In the genomic region with DNA sequence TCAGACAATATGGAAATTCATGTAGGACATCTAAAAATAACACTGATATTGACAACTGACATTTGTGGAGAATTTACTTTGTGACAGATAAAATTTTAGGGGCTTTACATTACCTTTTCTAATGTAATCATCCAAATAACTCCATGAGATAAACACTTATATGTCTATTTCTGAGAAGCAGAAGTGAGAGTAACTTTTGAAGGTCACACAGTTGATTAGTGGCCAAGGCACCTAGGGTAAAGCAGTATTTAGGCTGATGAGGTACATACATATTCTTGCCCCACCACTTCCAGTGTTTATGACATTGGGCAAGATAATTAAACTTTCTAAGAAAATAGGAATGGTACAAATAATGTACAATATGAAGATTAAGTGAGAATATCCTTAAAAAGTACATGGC, we compare ENCODE assay signal across 24 cellular contexts.
A peak's percentile ranks its signal among the peaks of the same experiment; 100 is the strongest.
DNase-seq lines count a peak whose midpoint lies in the region; ATAC-seq, FAIRE-seq and TF ChIP-seq lines count a peak whose summit lies in the region.
"Had no signal": no experiment of that assay in that cellular context is flagged by ENCODE, and none has a peak within 500 bp of the region (broad histone marks: within the 10 kb centered on the region; RNA-seq: fewer than 3 reads in every experiment).

No MANE protein-coding gene starts in this region.

- BruUV-seq in GM12878 (replicated peaks; lab: Mats Ljungman, UMichigan), result no TSS peak

- POLR2A ChIA-PET in GM12878 (lab: Charles Lee), result no interaction called here

- H2AFZ ChIP-seq in GM12878 (ENCODE audit: control insufficient read depth, low read depth, low read length), result no peak overlapping the region
- H2AFZ ChIP-seq: GM23248, PC-9 had no signal

- FAIRE-seq in GM12878 (lab: Jason Lieb, UNC), result no peak
- FAIRE-seq: D721Med had no signal

- no peak overlapping the region for H3K9ac ChIP-seq in GM12878 (ENCODE audit: control insufficient read depth, insufficient read depth, low read length)
- H3K9ac ChIP-seq: GM23248, KMS-11 had no signal

- H3K27ac ChIP-seq in GM12878 (ENCODE audit: control insufficient read depth, insufficient read depth), result no peak overlapping the region
- H3K27ac ChIP-seq: GM23248, HL-60, KMS-11, PC-9, SJSA1 had no signal

- no peak for TF ChIP-seq POLR2A in GM12878 (IDR thresholded peaks at IDR 0.05; ENCODE audit: low read depth, low read length)

- SMC1A ChIA-PET in GM12878 (lab: Charles Lee; ENCODE audit: uncharacterized antibody, unreplicated experiment), result interaction anchor here (1.4 to 2.1 kb wide), 2 partner anchors 10 to 17 kb away, joined by 4 to 9 read pairs; no protein-coding TSS in a partner anchor

- no peaks in the 10 kb centered on the region for H3K27me3 ChIP-seq in GM12878 (replicated peaks in 1 of 2; ENCODE audit: control insufficient read depth in 2 of 2, insufficient read depth in 2 of 2, low read length in 1 of 2)
- H3K27me3 ChIP-seq in MG63, result no peaks in the 10 kb centered on the region
- H3K27me3 ChIP-seq: SJSA1 had no signal

- H4K20me1 ChIP-seq in GM12878 (ENCODE audit: control insufficient read depth, insufficient read depth), result no peaks in the 10 kb centered on the region

- no peaks in the 10 kb centered on the region for H3K79me2 ChIP-seq in GM12878 (ENCODE audit: control insufficient read depth, insufficient read depth, low read length)

- RAD21 ChIA-PET in GM12878 (lab: Charles Lee; ENCODE audit: unreplicated experiment), result interaction anchor here (1.2 kb wide), 1 partner anchor 10 kb away, joined by 3 read pairs; no protein-coding TSS in a partner anchor

- H3K9me3 ChIP-seq in GM12878 (replicated peaks; ENCODE audit: control insufficient read depth, insufficient read depth, low read length) (no peaks in the 10 kb centered on the region), MG63 (no peaks in the 10 kb centered on the region)
- H3K9me3 ChIP-seq: SJSA1 had no signal

- H3K4me2 ChIP-seq in GM12878 (ENCODE audit: control insufficient read depth, insufficient read depth), result no peak overlapping the region
- H3K4me2 ChIP-seq: KMS-11, PC-9 had no signal

- no peak for TF ChIP-seq RAD21 in GM12878 (IDR thresholded peaks at IDR 0.05; ENCODE audit: insufficient read depth, low read depth, low read length)

- no peak for TF ChIP-seq CTCF in GM12878 (IDR thresholded peaks at IDR 0.05 in 2 of 3, conservative IDR thresholded peaks at IDR 0.05 in 1 of 3; ENCODE audit: control insufficient read depth in 2 of 3, extremely low read depth in 1 of 3, insufficient read depth in 1 of 3, low read depth in 3 of 3, low read length in 3 of 3)

- in situ Hi-C loops in GM12878 (cut with MboI), result no loop called here

- H3K36me3 ChIP-seq in GM12878 (ENCODE audit: control insufficient read depth in 2 of 2, insufficient read depth in 2 of 2, low read length in 1 of 2), result no peaks in the 10 kb centered on the region
- H3K36me3 ChIP-seq in MG63, result no peaks in the 10 kb centered on the region
- H3K36me3 ChIP-seq: SJSA1 had no signal

- CTCF ChIA-PET in GM12878 (lab: Yijun Ruan, JAX), result interaction anchor here (1.2 to 2.1 kb wide), 2 partner anchors 8 to 13 kb away, joined by 5 to 17 read pairs; no protein-coding TSS in a partner anchor

- no peak; a peak in 1 of 4 replicates for TF ChIP-seq EP300 in GM12878 (IDR thresholded peaks at IDR 0.05; ENCODE audit: borderline replicate concordance in 1 of 2, control insufficient read depth in 1 of 2, low read depth in 2 of 2, low read length in 2 of 2)

- no peak overlapping the region for H3K4me3 ChIP-seq in GM12878
- no peak overlapping the region for H3K4me3 ChIP-seq in MG63
- H3K4me3 ChIP-seq: GM23248, PC-9, SJSA1 had no signal

- H3K4me1 ChIP-seq in GM12878 (ENCODE audit: control insufficient read depth, insufficient read depth, low read length), result no peaks in the 10 kb centered on the region
- H3K4me1 ChIP-seq: SJSA1 had no signal

- DNase-seq in GM12878 (ENCODE audit: low read depth, low spot score) (no peak), MG63 (no peak)
- DNase-seq: DMS53; GM23248; H7; NCI-H1048; NCI-H1417; NCI-H1694; NCI-H2029 treated with DMSO at 0.1 percent for 48 hours; NCI-H446 treated with DMSO at 0.1 percent for 48 hours; NCI-H526; NK-92 treated with Interleukin-12 subunit alpha and Interleukin-12 subunit beta, amount 100 ng/mL, for 24 hours; PC-9; Right ventricle myocardium superior; T-helper 2 cell had no signal

- intact Hi-C loops in GM12878 (cut with micrococcal nuclease; ENCODE audit: unreplicated experiment), result no loop called here

- peak; percentile 57 for ATAC-seq in GM18499 (IDR thresholded peaks at IDR 0.05; ENCODE audit: insufficient read depth, unreplicated experiment)
- ATAC-seq in GM21360 (IDR thresholded peaks at IDR 0.05; ENCODE audit: unreplicated experiment), result peak; percentile 70
- peak; percentile 68 for ATAC-seq in HG03432 (IDR thresholded peaks at IDR 0.05; ENCODE audit: unreplicated experiment)
- peak; percentile 83 for ATAC-seq in GM12878
- ATAC-seq in HG03571 (IDR thresholded peaks at IDR 0.05; ENCODE audit: unreplicated experiment), result no peak
- no peak for ATAC-seq in HG02798 (IDR thresholded peaks at IDR 0.05; ENCODE audit: poor library complexity, unreplicated experiment)

TF ChIP-seq in GM12878, 131 proteins besides CTCF, POLR2A, EP300 and RAD21 (continues in another document):
- TF ChIP-seq CHD2 (IDR thresholded peaks at IDR 0.05; ENCODE audit: borderline replicate concordance, low read depth, low read length), result no peak
- no peak for TF ChIP-seq STAT3 (IDR thresholded peaks at IDR 0.05; ENCODE audit: low read depth, low read length)
- peak; percentile 32 to 38; a peak in 2 of 4 replicates for TF ChIP-seq IKZF2 (IDR thresholded peaks at IDR 0.05)
- TF ChIP-seq, protein P1, sequence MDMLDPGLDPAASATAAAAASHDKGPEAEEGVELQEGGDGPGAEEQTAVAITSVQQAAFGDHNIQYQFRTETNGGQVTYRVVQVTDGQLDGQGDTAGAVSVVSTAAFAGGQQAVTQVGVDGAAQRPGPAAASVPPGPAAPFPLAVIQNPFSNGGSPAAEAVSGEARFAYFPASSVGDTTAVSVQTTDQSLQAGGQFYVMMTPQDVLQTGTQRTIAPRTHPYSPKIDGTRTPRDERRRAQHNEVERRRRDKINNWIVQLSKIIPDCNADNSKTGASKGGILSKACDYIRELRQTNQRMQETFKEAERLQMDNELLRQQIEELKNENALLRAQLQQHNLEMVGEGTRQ (IDR thresholded peaks at IDR 0.05; ENCODE audit: borderline replicate concordance, low read depth, low read length), result no peak
- TF ChIP-seq JUND (IDR thresholded peaks at IDR 0.05; ENCODE audit: low read depth, low read length), result no peak
- TF ChIP-seq CEBPB (IDR thresholded peaks at IDR 0.05; ENCODE audit: borderline replicate concordance in 1 of 2, low read depth in 2 of 2, low read length in 2 of 2), result no peak
- TF ChIP-seq, protein P2, sequence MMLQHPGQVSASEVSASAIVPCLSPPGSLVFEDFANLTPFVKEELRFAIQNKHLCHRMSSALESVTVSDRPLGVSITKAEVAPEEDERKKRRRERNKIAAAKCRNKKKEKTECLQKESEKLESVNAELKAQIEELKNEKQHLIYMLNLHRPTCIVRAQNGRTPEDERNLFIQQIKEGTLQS (IDR thresholded peaks at IDR 0.05; ENCODE audit: borderline replicate concordance, extremely low read depth, low read depth, low read length), result no peak
- TF ChIP-seq STAT1 (conservative IDR thresholded peaks at IDR 0.05), result no peak
- 0 out of 2 replicates have a peak, but pooled peaks have one; percentile 19 for TF ChIP-seq BCL11A (IDR thresholded peaks at IDR 0.05; ENCODE audit: low read depth, low read length)
- TF ChIP-seq RAD51 (IDR thresholded peaks at IDR 0.05), result no peak
- TF ChIP-seq, protein P3, sequence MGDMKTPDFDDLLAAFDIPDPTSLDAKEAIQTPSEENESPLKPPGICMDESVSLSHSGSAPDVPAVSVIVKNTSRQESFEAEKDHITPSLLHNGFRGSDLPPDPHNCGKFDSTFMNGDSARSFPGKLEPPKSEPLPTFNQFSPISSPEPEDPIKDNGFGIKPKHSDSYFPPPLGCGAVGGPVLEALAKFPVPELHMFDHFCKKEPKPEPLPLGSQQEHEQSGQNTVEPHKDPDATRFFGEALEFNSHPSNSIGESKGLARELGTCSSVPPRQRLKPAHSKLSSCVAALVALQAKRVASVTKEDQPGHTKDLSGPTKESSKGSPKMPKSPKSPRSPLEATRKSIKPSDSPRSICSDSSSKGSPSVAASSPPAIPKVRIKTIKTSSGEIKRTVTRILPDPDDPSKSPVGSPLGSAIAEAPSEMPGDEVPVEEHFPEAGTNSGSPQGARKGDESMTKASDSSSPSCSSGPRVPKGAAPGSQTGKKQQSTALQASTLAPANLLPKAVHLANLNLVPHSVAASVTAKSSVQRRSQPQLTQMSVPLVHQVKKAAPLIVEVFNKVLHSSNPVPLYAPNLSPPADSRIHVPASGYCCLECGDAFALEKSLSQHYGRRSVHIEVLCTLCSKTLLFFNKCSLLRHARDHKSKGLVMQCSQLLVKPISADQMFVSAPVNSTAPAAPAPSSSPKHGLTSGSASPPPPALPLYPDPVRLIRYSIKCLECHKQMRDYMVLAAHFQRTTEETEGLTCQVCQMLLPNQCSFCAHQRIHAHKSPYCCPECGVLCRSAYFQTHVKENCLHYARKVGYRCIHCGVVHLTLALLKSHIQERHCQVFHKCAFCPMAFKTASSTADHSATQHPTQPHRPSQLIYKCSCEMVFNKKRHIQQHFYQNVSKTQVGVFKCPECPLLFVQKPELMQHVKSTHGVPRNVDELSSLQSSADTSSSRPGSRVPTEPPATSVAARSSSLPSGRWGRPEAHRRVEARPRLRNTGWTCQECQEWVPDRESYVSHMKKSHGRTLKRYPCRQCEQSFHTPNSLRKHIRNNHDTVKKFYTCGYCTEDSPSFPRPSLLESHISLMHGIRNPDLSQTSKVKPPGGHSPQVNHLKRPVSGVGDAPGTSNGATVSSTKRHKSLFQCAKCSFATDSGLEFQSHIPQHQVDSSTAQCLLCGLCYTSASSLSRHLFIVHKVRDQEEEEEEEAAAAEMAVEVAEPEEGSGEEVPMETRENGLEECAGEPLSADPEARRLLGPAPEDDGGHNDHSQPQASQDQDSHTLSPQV (IDR thresholded peaks at IDR 0.05), result 0 out of 2 replicates have a peak, but pooled peaks have one; percentile 17
- TF ChIP-seq MEF2B (IDR thresholded peaks at IDR 0.05; ENCODE audit: partially characterized antibody, poor library complexity, severe bottlenecking), result peak; percentile 26
- no peak for TF ChIP-seq KDM1A (IDR thresholded peaks at IDR 0.05; ENCODE audit: borderline replicate concordance)
- no peak; the same call in 1 of the 2 replicates for TF ChIP-seq IKZF1 (conservative IDR thresholded peaks at IDR 0.05)

Comparison
In these comparisons a context has a peak if more than half of its experiments do, and no peak if none do; other contexts are left out.
1. ATAC-seq: peak in GM18499 (single experiment), GM21360 (single experiment), HG03432 (single experiment) and GM12878 (single experiment); none in HG03571 (single experiment) and HG02798 (single experiment).